Comparison of ENCODE assay signal across 21 cellular contexts in genomic region chr7:200290-200689, GRCh38. TPM values are rescaled to one million over a fixed set of nuclear protein-coding genes. Genes with fewer than 3 reads are reported as not detected.
"Had no signal": no experiment of that assay in that cellular context is flagged by ENCODE, and none has a peak within 500 bp of the region (broad histone marks: within the 10 kb centered on the region; RNA-seq: fewer than 3 reads in every experiment).

No MANE protein-coding gene starts in this region.

- H3K36me3 ChIP-seq: transverse colon had no signal

- H3K36me3 Mint-ChIP-seq: activated CD8-positive, alpha-beta memory T cell treated with anti-CD3 and anti-CD28 coated beads, Interleukin-2, amount 10 ng/mL, durations not matched to agents 7 days and 5 days; activated naive CD4-positive, alpha-beta T cell treated with anti-CD3 and anti-CD28 coated beads, Interleukin-2, amount 50 U/mL, for 24 hours; stimulated activated naive B cell treated with anti-CD40 and anti-IgM and Interleukin-4, amounts not matched to agents 10 μg/mL and 1 μg/mL and 100 μg/mL, for 72 hours had no signal

- H3K4me3 Mint-ChIP-seq: activated CD4-positive, alpha-beta T cell treated with anti-CD3 and anti-CD28 coated beads, Interleukin-2, amount 10 ng/mL, durations not matched to agents 7 days and 5 days; activated CD8-positive, alpha-beta memory T cell treated with anti-CD3 and anti-CD28 coated beads, Interleukin-2, amount 10 ng/mL, durations not matched to agents 7 days and 5 days; activated CD8-positive, alpha-beta T cell treated with anti-CD3 and anti-CD28 coated beads for 36 hours; activated naive CD4-positive, alpha-beta T cell treated with anti-CD3 and anti-CD28 coated beads, Interleukin-2, amount 50 U/mL, for 24 hours; central memory CD8-positive, alpha-beta T cell; naive thymus-derived CD4-positive, alpha-beta T cell; neural crest cell; stimulated activated naive B cell treated with anti-CD40 and anti-IgM and Interleukin-4, amounts not matched to agents 10 μg/mL and 1 μg/mL and 100 μg/mL, for 72 hours; T-helper 17 cell had no signal

- H3K9me3 ChIP-seq: esophagus muscularis mucosa, heart right ventricle, lower lobe of right lung, sigmoid colon, transverse colon had no signal

- H3K27ac ChIP-seq: heart right ventricle, lower lobe of right lung, sigmoid colon, transverse colon had no signal

- DNase-seq: activated CD4-positive, alpha-beta T cell treated with anti-CD3 and anti-CD28 coated beads, Interleukin-2, amount 10 ng/mL, durations not matched to agents 7 days and 5 days; activated CD4-positive, CD25-positive, alpha-beta regulatory T cell treated with anti-CD3 and anti-CD28 coated beads, Interleukin-2, amount 50 U/mL, for 72 hours; activated CD8-positive, alpha-beta memory T cell treated with anti-CD3 and anti-CD28 coated beads, Interleukin-2, amount 10 ng/mL, durations not matched to agents 7 days and 5 days; activated CD8-positive, alpha-beta T cell treated with anti-CD3 and anti-CD28 coated beads for 36 hours; activated effector memory CD4-positive, alpha-beta T cell treated with anti-CD3 and anti-CD28 coated beads, Interleukin-2, amount 50 U/mL, for 16 hours; activated T-cell treated with anti-CD3 and anti-CD28 coated beads for 4 hours; dorsolateral prefrontal cortex; heart right ventricle; lower lobe of right lung; naive thymus-derived CD4-positive, alpha-beta T cell; sigmoid colon; stimulated activated CD4-positive, alpha-beta T cell treated with anti-CD3 and anti-CD28 coated beads, Interleukin-2, amount 100 ng/mL, for 48 hours; stimulated activated CD8-positive, alpha-beta memory T cell treated with anti-CD3 and anti-CD28 coated beads, Interleukin-4, amount 100 ng/mL, for 48 hours; stimulated activated naive B cell treated with anti-CD40 and anti-IgM and Interleukin-4, amounts not matched to agents 10 μg/mL and 1 μg/mL and 100 μg/mL, for 72 hours; T-helper 17 cell; transverse colon had no signal

- H3K27ac Mint-ChIP-seq: activated CD4-positive, alpha-beta T cell treated with anti-CD3 and anti-CD28 coated beads, Interleukin-2, amount 10 ng/mL, durations not matched to agents 7 days and 5 days; activated CD8-positive, alpha-beta memory T cell treated with anti-CD3 and anti-CD28 coated beads, Interleukin-2, amount 10 ng/mL, durations not matched to agents 7 days and 5 days; activated CD8-positive, alpha-beta T cell treated with anti-CD3 and anti-CD28 coated beads for 36 hours; activated naive CD4-positive, alpha-beta T cell treated with anti-CD3 and anti-CD28 coated beads, Interleukin-2, amount 50 U/mL, for 24 hours; naive thymus-derived CD4-positive, alpha-beta T cell; stimulated activated naive B cell treated with anti-CD40 and anti-IgM and Interleukin-4, amounts not matched to agents 10 μg/mL and 1 μg/mL and 100 μg/mL, for 72 hours; T-helper 17 cell had no signal

- H3K4me3 ChIP-seq: dorsolateral prefrontal cortex, esophagus muscularis mucosa, heart right ventricle, lower lobe of right lung, sigmoid colon, smooth muscle cell, transverse colon had no signal

- H3K4me1 Mint-ChIP-seq: activated CD4-positive, alpha-beta T cell treated with anti-CD3 and anti-CD28 coated beads, Interleukin-2, amount 10 ng/mL, durations not matched to agents 7 days and 5 days; activated CD8-positive, alpha-beta memory T cell treated with anti-CD3 and anti-CD28 coated beads, Interleukin-2, amount 10 ng/mL, durations not matched to agents 7 days and 5 days; activated naive CD4-positive, alpha-beta T cell treated with anti-CD3 and anti-CD28 coated beads, Interleukin-2, amount 50 U/mL, for 24 hours; central memory CD8-positive, alpha-beta T cell; stimulated activated naive B cell treated with anti-CD40 and anti-IgM and Interleukin-4, amounts not matched to agents 10 μg/mL and 1 μg/mL and 100 μg/mL, for 72 hours had no signal

- H3K27me3 ChIP-seq: dorsolateral prefrontal cortex, esophagus muscularis mucosa, heart right ventricle, sigmoid colon, transverse colon had no signal

- H3K9me3 Mint-ChIP-seq: activated CD4-positive, alpha-beta T cell treated with anti-CD3 and anti-CD28 coated beads, Interleukin-2, amount 10 ng/mL, durations not matched to agents 7 days and 5 days; activated CD8-positive, alpha-beta T cell treated with anti-CD3 and anti-CD28 coated beads for 36 hours; activated naive CD4-positive, alpha-beta T cell treated with anti-CD3 and anti-CD28 coated beads, Interleukin-2, amount 50 U/mL, for 24 hours; central memory CD8-positive, alpha-beta T cell; naive thymus-derived CD4-positive, alpha-beta T cell; neural crest cell; stimulated activated naive B cell treated with anti-CD40 and anti-IgM and Interleukin-4, amounts not matched to agents 10 μg/mL and 1 μg/mL and 100 μg/mL, for 72 hours had no signal

- ATAC-seq: activated CD8-positive, alpha-beta memory T cell treated with anti-CD3 and anti-CD28 coated beads, Interleukin-2, amount 10 ng/mL, durations not matched to agents 7 days and 5 days; activated CD8-positive, alpha-beta T cell treated with anti-CD3 and anti-CD28 coated beads for 36 hours; lower lobe of right lung; naive thymus-derived CD4-positive, alpha-beta T cell; stimulated activated naive B cell treated with anti-CD40 and anti-IgM and Interleukin-4, amounts not matched to agents 10 μg/mL and 1 μg/mL and 100 μg/mL, for 72 hours; T-helper 17 cell had no signal

- H3K4me2 ChIP-seq: smooth muscle cell had no signal

RNA-seq across cellular contexts. Expression of gene FAM20C, which starts 7.9 kb away (rescaled TPM):
- polyA plus RNA-seq: naive thymus-derived CD4-positive, alpha-beta T cell had no signal
